In genomic region chr14:24298892-24299254, GRCh38 we compare ENCODE assay signal across 8 cellular contexts. TPM values are rescaled to one million over a fixed set of nuclear protein-coding genes. Genes with fewer than 3 reads are reported as not detected.
DNase-seq lines count a peak whose midpoint lies in the region; ATAC-seq, FAIRE-seq and TF ChIP-seq lines count a peak whose summit lies in the region.

No MANE protein-coding gene starts in this region.

- no peak for TF ChIP-seq RAD21 in K562 (CRISPR knock-in tag; conservative IDR thresholded peaks at IDR 0.05 in 1 of 2, IDR thresholded peaks at IDR 0.05 in 1 of 2)

- H2AFZ ChIP-seq in Karpas-422 (ENCODE audit: low read length) (peak overlapping the region; percentile 79; the same call in 1 of the 2 replicates), K562 (ENCODE audit: low read depth, low read length) (peak overlapping the region; percentile 43; the same call in 1 of the 2 replicates)

- H3K36me3 ChIP-seq in Karpas-422 (ENCODE audit: insufficient read depth, low read length) (peaks cover 32% of the 10 kb centered on the region), K562 (ENCODE audit: control insufficient read depth, insufficient read depth, low read length) (peaks cover 42% of the 10 kb centered on the region), testis (ENCODE audit: low read depth, missing control alignments) (no peaks in the 10 kb centered on the region)

- no peak for TF ChIP-seq EP300 in K562 (IDR thresholded peaks at IDR 0.05; ENCODE audit: low read length)

- H3K27me3 ChIP-seq in Karpas-422 (ENCODE audit: low read length) (no peaks in the 10 kb centered on the region), K562 (ENCODE audit: control insufficient read depth in 2 of 2, insufficient read depth in 2 of 2, low read length in 2 of 2) (no peaks in the 10 kb centered on the region), layer of hippocampus (ENCODE audit: control insufficient read depth, insufficient read depth, low read length) (no peaks in the 10 kb centered on the region), testis (no peaks in the 10 kb centered on the region)

- peaks cover 3% of the 10 kb centered on the region for H3K9me1 ChIP-seq in K562 (ENCODE audit: control insufficient read depth, insufficient read depth, low read length)

- peak; percentile 25 for DNase-seq in NCI-H748 (lab: John Stamatoyannopoulos, UW; ENCODE audit: unreplicated experiment)
- DNase-seq in NCI-H748 treated with DMSO at 0.1 percent for 48 hours (lab: John Stamatoyannopoulos, UW) = no peak
- peak; percentile 59 for DNase-seq in Karpas-422
- DNase-seq in K562 (ENCODE audit: extremely low read depth in 1 of 4, low spot score in 3 of 4) = peak; percentile 28 to 41 (median 30)
- DNase-seq in testis = no peak
- DNase-seq in NCI-H2081 (lab: John Stamatoyannopoulos, UW) = no peak
- no peak for DNase-seq in HuH-7.5 (ENCODE audit: low spot score)

- H3K27ac ChIP-seq in Karpas-422 (ENCODE audit: low read length) (no peak overlapping the region), K562 (ENCODE audit: extremely low read depth, low read depth, low read length) (peak overlapping the region; percentile 75), layer of hippocampus (ENCODE audit: low read depth, low read length) (peak overlapping the region; percentile 73), testis (peak overlapping the region; percentile 65 to 82)

- no peaks in the 10 kb centered on the region for H3K9me2 ChIP-seq in Karpas-422 (replicated peaks; ENCODE audit: insufficient read depth, low read length)

- H3K9me3 ChIP-seq in Karpas-422 (ENCODE audit: low read length) (no peaks in the 10 kb centered on the region), K562 (replicated peaks; ENCODE audit: control insufficient read depth, insufficient read depth, low read depth, low read length) (no peaks in the 10 kb centered on the region), testis (no peaks in the 10 kb centered on the region)

- H3K79me2 ChIP-seq in Karpas-422 (ENCODE audit: low read length) = peaks cover 42% of the 10 kb centered on the region
- peaks cover 28% of the 10 kb centered on the region for H3K79me2 ChIP-seq in K562 (ENCODE audit: control insufficient read depth, insufficient read depth, low read length)

- TF ChIP-seq CTCF in K562 (IDR thresholded peaks at IDR 0.05 in 2 of 3, conservative IDR thresholded peaks at IDR 0.05 in 1 of 3; ENCODE audit: insufficient read depth in 2 of 3, low read depth in 1 of 3, low read length in 3 of 3) (no peak), testis (IDR thresholded peaks at IDR 0.05) (no peak)

- ATAC-seq in K562 = peak; percentile 52

- H3K9ac ChIP-seq in Karpas-422 (ENCODE audit: low read length) (peak overlapping the region; percentile 82), K562 (ENCODE audit: insufficient read depth in 1 of 2, low read depth in 2 of 2, low read length in 2 of 2) (peak overlapping the region; percentile 76 to 96)

- in situ Hi-C loops in K562 (cut with MboI) = loop anchor here (5.0 to 10.0 kb wide), 2 partner anchors 57 to 284 kb away; partner anchors contain the start of gene TINF2

- H3K4me1 ChIP-seq in Karpas-422 (ENCODE audit: low read length) (peaks cover 34% of the 10 kb centered on the region), K562 (replicated peaks in 1 of 2; ENCODE audit: control insufficient read depth in 2 of 2, insufficient read depth in 2 of 2, low read length in 2 of 2) (peaks cover 12 to 14% of the 10 kb centered on the region in 2 experiments; a peak in 4 of 5 replicates), testis (peaks cover 9% of the 10 kb centered on the region)

- H3K4me3 ChIP-seq in Karpas-422 (ENCODE audit: low read length) = peak overlapping the region; percentile 84
- peak overlapping the region; percentile 71 for H3K4me3 ChIP-seq in K562
- peak overlapping the region; percentile 73 to 89 for H3K4me3 ChIP-seq in testis

- intact Hi-C loops in K562 (cut with micrococcal nuclease) (no loop called here), testis (cut with DNase I; ENCODE audit: low total_unique reads) (no loop called here)

- H3K4me2 ChIP-seq in Karpas-422 (ENCODE audit: low read depth, low read length, poor library complexity, severe bottlenecking) (peak overlapping the region; percentile 94), K562 (ENCODE audit: insufficient read depth, low read length) (peak overlapping the region; percentile 91)

- TF ChIP-seq POLR2A in K562 (conservative IDR thresholded peaks at IDR 0.05) (no peak), testis (IDR thresholded peaks at IDR 0.05) (no peak)

- WGBS in K562 (ENCODE audit: insufficient coverage, low coverage, missing lambda C conversion rate) = 7% methylated on average over 7 of the region's 7 CpGs
- 39 to 46% methylated on average over 7 of the region's 7 CpGs for WGBS in testis, 2 donors

- CTCF ChIA-PET in K562 (lab: Yijun Ruan, JAX; ENCODE audit: low intra/inter-chr PET ratio) = interaction anchor here (1.2 kb wide), 1 partner anchor 83 kb away, joined by 5 read pairs; the partner anchor contains the start of gene MDP1

- POLR2A ChIA-PET in K562 (lab: Yijun Ruan, JAX) = interaction anchor here (0.7 to 2.3 kb wide), 5 partner anchors 9 to 84 kb away, joined by 3 to 10 read pairs (median 4); partner anchors contain the start of genes CIDEB and TINF2

- no peak for FAIRE-seq in K562 (lab: Jason Lieb, UNC)

- H4K20me1 ChIP-seq in Karpas-422 (ENCODE audit: insufficient read depth, low read depth, low read length) = peaks cover 9% of the 10 kb centered on the region; the same call in 1 of the 2 replicates
- no peaks in the 10 kb centered on the region for H4K20me1 ChIP-seq in K562 (replicated peaks; ENCODE audit: control insufficient read depth, insufficient read depth, low read length)

- no TSS peak for BruUV-seq in K562 (replicated peaks; lab: Mats Ljungman, UMichigan)

RNA-seq across cellular contexts. Expression of gene DHRS1, which starts 0.7 kb away (rescaled TPM):
- total RNA-seq in Karpas-422 (2014; rRNA removed; shearing (Covaris generic); ENCODE audit: low replicate concordance) = 27.1 and 35.9 TPM in 2 replicates
- total RNA-seq in K562 (2011; cell fraction: chromatin; rRNA removed; ENCODE audit: low replicate concordance) = 37.2 and 51.5 TPM in 2 replicates
- total RNA-seq in K562 (2011; cell fraction: nucleolus; rRNA removed) = 36.6 and 41.2 TPM in 2 replicates
- total RNA-seq in K562 (2011; cell fraction: nucleoplasm; rRNA removed) = 36.5 and 42.4 TPM in 2 replicates
- total RNA-seq in K562 (2014; rRNA removed) (7.3 and 9.3 TPM in 2 replicates), K562 (2014; rRNA removed; fragmentation: Illumina TruSeq; extraction: Trizol) (5.7 and 8.2 TPM in 2 replicates), K562 (2015; rRNA removed; fragmentation: Illumina TruSeq; extraction: Trizol) (9.5 and 9.7 TPM in 2 replicates), K562 (2021) (17.8 and 21.1 TPM in 2 replicates), testis (10 to 100 TPM; 22.5 to 24.6 TPM)
- polyA plus RNA-seq in K562 (2011; rRNA removed) (12.7 and 19.8 TPM in 2 replicates), K562 (2014; fragmentation: Illumina TruSeq; extraction: Trizol) (16.8 and 19.3 TPM in 2 replicates), K562 (2014; fragmentation: Nextera tagmentation; extraction: Ambion mirVana) (10 to 100 TPM; 32.2 to 33.6 TPM), K562 (2014; rRNA removed) (13.3 and 14.6 TPM in 2 replicates), testis (ENCODE audit: insufficient read depth, low read depth, low replicate concordance) (19.2 TPM)
- 41.2 and 42.4 TPM in 2 replicates for polyA plus RNA-seq in K562 (2011; cell fraction: cytosol; rRNA removed)
- 124 and 145 TPM in 2 replicates for polyA plus RNA-seq in K562 (2011; cell fraction: nucleus; rRNA removed)
- polyA plus RNA-seq in K562 (2012) = 19.5 and 28.4 TPM in 2 replicates
- 20.2 and 23.5 TPM in 2 replicates for polyA minus RNA-seq in K562 (2011; rRNA and poly(A)+ RNA removed)
- 10.8 and 14.4 TPM in 2 replicates for polyA minus RNA-seq in K562 (2011; cell fraction: cytosol; rRNA and poly(A)+ RNA removed)
- 14.4 and 17.9 TPM in 2 replicates for polyA minus RNA-seq in K562 (2011; cell fraction: nucleus; rRNA and poly(A)+ RNA removed)

RNA-seq across cellular contexts. Expression of gene NOP9, which starts 0.8 kb away (rescaled TPM):
- total RNA-seq in Karpas-422 (2014; rRNA removed; shearing (Covaris generic); ENCODE audit: low replicate concordance) = 42.0 and 44.7 TPM in 2 replicates
- 50.7 and 102 TPM in 2 replicates for total RNA-seq in K562 (2011; cell fraction: chromatin; rRNA removed; ENCODE audit: low replicate concordance)
- total RNA-seq in K562 (2011; cell fraction: nucleolus; rRNA removed) = 45.0 and 47.0 TPM in 2 replicates
- total RNA-seq in K562 (2011; cell fraction: nucleoplasm; rRNA removed) = 49.6 and 66.3 TPM in 2 replicates
- total RNA-seq in K562 (2014; rRNA removed) = 15.0 and 19.9 TPM in 2 replicates
- total RNA-seq in K562 (2014; rRNA removed; fragmentation: Illumina TruSeq; extraction: Trizol) = 16.7 and 17.8 TPM in 2 replicates
- total RNA-seq in K562 (2015; rRNA removed; fragmentation: Illumina TruSeq; extraction: Trizol) = 16.7 and 18.2 TPM in 2 replicates
- 25.0 and 27.9 TPM in 2 replicates for total RNA-seq in K562 (2021)
- 10.6 and 11.8 TPM in 2 replicates for polyA plus RNA-seq in K562 (2011; rRNA removed)
- 13.3 and 16.7 TPM in 2 replicates for polyA plus RNA-seq in K562 (2011; cell fraction: cytosol; rRNA removed)
- 37.6 and 66.7 TPM in 2 replicates for polyA plus RNA-seq in K562 (2011; cell fraction: nucleus; rRNA removed)
- 15.3 and 17.2 TPM in 2 replicates for polyA plus RNA-seq in K562 (2012)
- polyA plus RNA-seq in K562 (2014; fragmentation: Illumina TruSeq; extraction: Trizol) = 19.6 and 20.7 TPM in 2 replicates
- polyA plus RNA-seq in K562 (2014; fragmentation: Nextera tagmentation; extraction: Ambion mirVana) = 1 to 10 TPM; 1.0 to 1.2 TPM
- polyA plus RNA-seq in K562 (2014; rRNA removed) = 15.1 and 15.5 TPM in 2 replicates
- 18.8 and 21.4 TPM in 2 replicates for polyA minus RNA-seq in K562 (2011; rRNA and poly(A)+ RNA removed)
- 14.5 and 18.1 TPM in 2 replicates for polyA minus RNA-seq in K562 (2011; cell fraction: cytosol; rRNA and poly(A)+ RNA removed)
- 24.8 and 27.7 TPM in 2 replicates for polyA minus RNA-seq in K562 (2011; cell fraction: nucleus; rRNA and poly(A)+ RNA removed)
- 10 to 100 TPM; 25.0 to 27.6 TPM for total RNA-seq in testis
- 20.1 TPM for polyA plus RNA-seq in testis (ENCODE audit: insufficient read depth, low read depth, low replicate concordance)

RNA-seq across cellular contexts. Expression of gene CIDEB, which starts 8.9 kb away (rescaled TPM):
- 7.1 and 9.9 TPM in 2 replicates for total RNA-seq in Karpas-422 (2014; rRNA removed; shearing (Covaris generic); ENCODE audit: low replicate concordance)
- 0.42 and 0.53 TPM in 2 replicates for total RNA-seq in K562 (2011; cell fraction: chromatin; rRNA removed; ENCODE audit: low replicate concordance)
- total RNA-seq in K562 (2011; cell fraction: nucleolus; rRNA removed) = not detected in 2 replicates
- total RNA-seq in K562 (2011; cell fraction: nucleoplasm; rRNA removed) = 0.38 and 0.51 TPM in 2 replicates
- total RNA-seq in K562 (2014; rRNA removed) (not detected in 2 replicates), K562 (2014; rRNA removed; fragmentation: Illumina TruSeq; extraction: Trizol) (not detected in 2 replicates), K562 (2015; rRNA removed; fragmentation: Illumina TruSeq; extraction: Trizol) (not detected in 2 replicates), K562 (2021) (0.07 and 0.35 TPM in 2 replicates), testis (1 to 10 TPM; 3.8 to 6.6 TPM)
- polyA plus RNA-seq in K562 (2011; rRNA removed) (0.04 and 0.14 TPM in 2 replicates), K562 (2014; fragmentation: Illumina TruSeq; extraction: Trizol) (0.07 and 0.14 TPM in 2 replicates), K562 (2014; fragmentation: Nextera tagmentation; extraction: Ambion mirVana) (under 1 TPM; 0.03 to 0.35 TPM), K562 (2014; rRNA removed) (0.11 and 0.18 TPM in 2 replicates), testis (ENCODE audit: insufficient read depth, low read depth, low replicate concordance) (7.0 TPM)
- 0.03 TPM in 2 replicates for polyA plus RNA-seq in K562 (2011; cell fraction: cytosol; rRNA removed)
- polyA plus RNA-seq in K562 (2011; cell fraction: nucleus; rRNA removed) = 0.16 and 0.20 TPM in 2 replicates
- polyA plus RNA-seq in K562 (2012) = 0.04 and 0.20 TPM in 2 replicates
- polyA minus RNA-seq in K562 (2011; rRNA and poly(A)+ RNA removed) = not detected in 2 replicates
- not detected in 2 replicates for polyA minus RNA-seq in K562 (2011; cell fraction: cytosol; rRNA and poly(A)+ RNA removed)
- 0.22 TPM in 1 of 2 replicates, not detected in the other for polyA minus RNA-seq in K562 (2011; cell fraction: nucleus; rRNA and poly(A)+ RNA removed)

RNA-seq across cellular contexts. Expression of gene LTB4R2, which starts 11.1 kb away (rescaled TPM):
- total RNA-seq in Karpas-422 (2014; rRNA removed; shearing (Covaris generic); ENCODE audit: low replicate concordance) = 12.9 and 41.5 TPM in 2 replicates
- total RNA-seq in K562 (2011; cell fraction: chromatin; rRNA removed; ENCODE audit: low replicate concordance) = 25.8 and 60.8 TPM in 2 replicates
- 33.2 and 38.2 TPM in 2 replicates for total RNA-seq in K562 (2011; cell fraction: nucleolus; rRNA removed)
- total RNA-seq in K562 (2011; cell fraction: nucleoplasm; rRNA removed) = 30.5 and 42.4 TPM in 2 replicates
- total RNA-seq in K562 (2014; rRNA removed) (3.9 and 5.8 TPM in 2 replicates), K562 (2014; rRNA removed; fragmentation: Illumina TruSeq; extraction: Trizol) (2.1 and 2.4 TPM in 2 replicates), K562 (2015; rRNA removed; fragmentation: Illumina TruSeq; extraction: Trizol) (2.5 and 3.1 TPM in 2 replicates), K562 (2021) (6.9 and 9.4 TPM in 2 replicates), testis (10 to 100 TPM; 23.4 to 28.1 TPM)
- polyA plus RNA-seq in K562 (2011; rRNA removed) (2.5 and 3.2 TPM in 2 replicates), K562 (2014; fragmentation: Illumina TruSeq; extraction: Trizol) (2.6 and 2.7 TPM in 2 replicates), K562 (2014; fragmentation: Nextera tagmentation; extraction: Ambion mirVana) (under 1 TPM in 1 of 2 experiments, not detected in 1; 0.03 TPM), K562 (2014; rRNA removed) (8.6 and 11.6 TPM in 2 replicates), testis (ENCODE audit: insufficient read depth, low read depth, low replicate concordance) (4.2 TPM)
- polyA plus RNA-seq in K562 (2011; cell fraction: cytosol; rRNA removed) = 1.4 and 6.0 TPM in 2 replicates
- 25.2 and 64.2 TPM in 2 replicates for polyA plus RNA-seq in K562 (2011; cell fraction: nucleus; rRNA removed)
- 4.0 and 6.3 TPM in 2 replicates for polyA plus RNA-seq in K562 (2012)
- polyA minus RNA-seq in K562 (2011; rRNA and poly(A)+ RNA removed) = 2.2 and 2.5 TPM in 2 replicates
- 1.6 and 3.3 TPM in 2 replicates for polyA minus RNA-seq in K562 (2011; cell fraction: cytosol; rRNA and poly(A)+ RNA removed)
- 15.0 and 20.1 TPM in 2 replicates for polyA minus RNA-seq in K562 (2011; cell fraction: nucleus; rRNA and poly(A)+ RNA removed)

RNA-seq across cellular contexts. Expression of gene LTB4R, which starts 12.4 kb away (rescaled TPM):
- total RNA-seq in Karpas-422 (2014; rRNA removed; shearing (Covaris generic); ENCODE audit: low replicate concordance) = 26.6 and 29.6 TPM in 2 replicates
- total RNA-seq in K562 (2011; cell fraction: chromatin; rRNA removed; ENCODE audit: low replicate concordance) = 33.2 and 49.2 TPM in 2 replicates
- 24.1 and 29.2 TPM in 2 replicates for total RNA-seq in K562 (2011; cell fraction: nucleolus; rRNA removed)
- 31.0 and 48.7 TPM in 2 replicates for total RNA-seq in K562 (2011; cell fraction: nucleoplasm; rRNA removed)
- 2.8 and 3.6 TPM in 2 replicates for total RNA-seq in K562 (2014; rRNA removed)
- total RNA-seq in K562 (2014; rRNA removed; fragmentation: Illumina TruSeq; extraction: Trizol) = 1.7 and 1.8 TPM in 2 replicates
- total RNA-seq in K562 (2015; rRNA removed; fragmentation: Illumina TruSeq; extraction: Trizol) = 2.1 and 2.3 TPM in 2 replicates
- total RNA-seq in K562 (2021) = 3.7 and 7.0 TPM in 2 replicates
- 4.0 and 4.3 TPM in 2 replicates for polyA plus RNA-seq in K562 (2011; rRNA removed)
- polyA plus RNA-seq in K562 (2011; cell fraction: cytosol; rRNA removed) = 1.9 and 3.5 TPM in 2 replicates
- 50.4 and 117 TPM in 2 replicates for polyA plus RNA-seq in K562 (2011; cell fraction: nucleus; rRNA removed)
- polyA plus RNA-seq in K562 (2012) = 4.5 and 8.0 TPM in 2 replicates
- 4.4 and 4.8 TPM in 2 replicates for polyA plus RNA-seq in K562 (2014; fragmentation: Illumina TruSeq; extraction: Trizol)
- under 1 TPM; 0.38 to 0.61 TPM for polyA plus RNA-seq in K562 (2014; fragmentation: Nextera tagmentation; extraction: Ambion mirVana)
- polyA plus RNA-seq in K562 (2014; rRNA removed) = 10.5 and 11.4 TPM in 2 replicates
- 2.3 and 3.0 TPM in 2 replicates for polyA minus RNA-seq in K562 (2011; rRNA and poly(A)+ RNA removed)
- 1.1 and 1.4 TPM in 2 replicates for polyA minus RNA-seq in K562 (2011; cell fraction: cytosol; rRNA and poly(A)+ RNA removed)
- polyA minus RNA-seq in K562 (2011; cell fraction: nucleus; rRNA and poly(A)+ RNA removed) = 6.9 and 10.2 TPM in 2 replicates
- 10 to 100 TPM; 10.3 to 10.9 TPM for total RNA-seq in testis
- 5.5 TPM for polyA plus RNA-seq in testis (ENCODE audit: insufficient read depth, low read depth, low replicate concordance)

Comparison
In these comparisons a context has a peak if more than half of its experiments do, and no peak if none do; other contexts are left out.
1. DNase-seq: peak in NCI-H748 (single experiment), Karpas-422 (single experiment) and K562 (4 of 4); none in NCI-H748 treated with DMSO at 0.1 percent for 48 hours (single experiment), testis (single experiment), NCI-H2081 (0 of 2) and HuH-7.5 (single experiment).
2. Peak in every context shown above with its lines, with median percentiles within 50 percentile points of each other: H3K4me3 ChIP-seq.